In the genomic region with DNA sequence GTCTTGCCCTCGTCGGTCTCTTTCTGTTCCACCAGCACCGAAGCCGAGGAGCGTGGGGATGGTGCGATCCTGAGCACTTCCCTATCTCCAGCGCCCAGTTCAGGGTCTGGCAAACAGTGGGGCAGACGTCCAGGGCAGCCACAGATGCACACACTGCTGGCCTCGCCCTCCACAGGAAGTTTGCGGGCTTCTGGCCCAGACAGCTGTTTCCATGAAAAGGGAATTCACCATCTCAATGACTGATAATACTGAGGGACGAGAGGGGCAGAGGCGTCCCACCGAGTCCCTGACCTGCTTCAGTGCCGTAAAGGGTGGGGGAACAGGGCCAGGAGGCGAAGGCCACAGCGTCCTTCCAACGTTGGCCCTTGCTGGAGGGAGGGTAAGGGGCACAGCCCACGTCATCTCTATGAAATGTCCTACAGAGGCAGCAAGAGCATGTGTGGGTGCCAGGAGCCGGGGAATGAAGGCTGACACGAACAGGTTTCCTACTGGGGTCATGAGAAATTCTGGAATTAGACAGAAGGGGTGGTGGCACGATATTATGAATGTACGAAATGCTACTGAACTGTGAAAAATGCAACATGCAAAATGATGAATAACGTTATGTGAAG, we compare ENCODE assay signal across 17 cellular contexts. TPM values are rescaled to one million over a fixed set of nuclear protein-coding genes. Genes with fewer than 3 reads are reported as not detected.
"Had no signal": no experiment of that assay in that cellular context is flagged by ENCODE, and none has a peak within 500 bp of the region (broad histone marks: within the 10 kb centered on the region; RNA-seq: fewer than 3 reads in every experiment).

No MANE protein-coding gene starts in this region.

- H3K4me1 ChIP-seq: SJCRH30, tibial nerve had no signal

- DNase-seq: activated CD4-positive, alpha-beta T cell treated with anti-CD3 and anti-CD28 coated beads for 1 hour; activated CD4-positive, alpha-beta T cell treated with anti-CD3 and anti-CD28 coated beads, Interleukin-2, amount 50 U/mL, for 4 hours; activated naive CD4-positive, alpha-beta T cell treated with anti-CD3 and anti-CD28 coated beads for 36 hours; activated naive CD8-positive, alpha-beta T cell treated with anti-CD3 and anti-CD28 coated beads, Interleukin-2, amount 50 U/mL, for 24 hours; activated T-cell treated with anti-CD3 and anti-CD28 coated beads for 4 hours; aorta; left ventricle myocardium inferior; mesendoderm; ovary; stimulated activated CD4-positive, alpha-beta T cell treated with anti-CD3 and anti-CD28 coated beads, Interleukin-2, amount 100 ng/mL, for 48 hours; stimulated activated naive B cell treated with anti-CD40 and anti-IgM and Interleukin-4, amounts not matched to agents 10 μg/mL and 1 μg/mL and 100 μg/mL, for 72 hours had no signal

- H3K4me3 ChIP-seq: hepatocyte, left ventricle myocardium inferior, ovary, SJCRH30, tibial nerve had no signal

- H3K27ac Mint-ChIP-seq: activated naive CD4-positive, alpha-beta T cell treated with anti-CD3 and anti-CD28 coated beads for 36 hours; activated naive CD8-positive, alpha-beta T cell treated with anti-CD3 and anti-CD28 coated beads, Interleukin-2, amount 50 U/mL, for 24 hours; activated T-helper 17 cell treated with anti-CD3 and anti-CD28 coated beads, Interleukin-2, amount 50 U/mL, for 72 hours; dendritic cell treated with granulocyte-macrophage colony-stimulating factor and Interleukin-4, amounts not matched to agents 40 ng/mL and 50 ng/mL, for 4 days; stimulated activated naive B cell treated with anti-CD40 and anti-IgM and Interleukin-4, amounts not matched to agents 10 μg/mL and 1 μg/mL and 100 μg/mL, for 72 hours had no signal

- H3K4me3 Mint-ChIP-seq: activated naive CD4-positive, alpha-beta T cell treated with anti-CD3 and anti-CD28 coated beads for 36 hours; activated naive CD8-positive, alpha-beta T cell treated with anti-CD3 and anti-CD28 coated beads, Interleukin-2, amount 50 U/mL, for 24 hours; activated T-helper 17 cell treated with anti-CD3 and anti-CD28 coated beads, Interleukin-2, amount 50 U/mL, for 72 hours; dendritic cell treated with granulocyte-macrophage colony-stimulating factor and Interleukin-4, amounts not matched to agents 40 ng/mL and 50 ng/mL, for 4 days; stimulated activated naive B cell treated with anti-CD40 and anti-IgM and Interleukin-4, amounts not matched to agents 10 μg/mL and 1 μg/mL and 100 μg/mL, for 72 hours had no signal

- H3K4me1 Mint-ChIP-seq: stimulated activated naive B cell treated with anti-CD40 and anti-IgM and Interleukin-4, amounts not matched to agents 10 μg/mL and 1 μg/mL and 100 μg/mL, for 72 hours had no signal

- ATAC-seq: activated naive CD8-positive, alpha-beta T cell treated with anti-CD3 and anti-CD28 coated beads, Interleukin-2, amount 50 U/mL, for 24 hours; activated T-helper 17 cell treated with anti-CD3 and anti-CD28 coated beads, Interleukin-2, amount 50 U/mL, for 72 hours; stimulated activated naive B cell treated with anti-CD40 and anti-IgM and Interleukin-4, amounts not matched to agents 10 μg/mL and 1 μg/mL and 100 μg/mL, for 72 hours had no signal

- H3K9me3 Mint-ChIP-seq: activated naive CD4-positive, alpha-beta T cell treated with anti-CD3 and anti-CD28 coated beads for 36 hours had no signal

- H3K27ac ChIP-seq: hepatocyte, left ventricle myocardium inferior, ovary, SJCRH30, tibial nerve had no signal

- H3K36me3 ChIP-seq: ovary, SJCRH30 had no signal

- H3K9me3 ChIP-seq: left ventricle myocardium inferior, ovary, SJCRH30 had no signal

- H3K27me3 ChIP-seq: hepatocyte, ovary, SJCRH30, tibial nerve had no signal

RNA-seq across cellular contexts. Expression of a gene that starts 19.5 kb away (rescaled TPM):
- total RNA-seq: activated naive CD4-positive, alpha-beta T cell treated with anti-CD3 and anti-CD28 coated beads for 36 hours; T-helper 2 cell treated with Interferon-gamma antibody and Interleukin-4, amounts not matched to agents 100 ng/mL and 5 ng/mL, for 36 hours had no signal

RNA-seq across cellular contexts. Expression of a gene that starts 32.4 kb away (rescaled TPM):
- polyA plus RNA-seq: aorta had no signal
